In genomic region chr20:18724788-18725476, GRCh38 we compare ENCODE assay signal across 16 cellular contexts.
DNase-seq lines count a peak whose midpoint lies in the region; ATAC-seq lines count a peak whose summit lies in the region.
"Had no signal": no experiment of that assay in that cellular context is flagged by ENCODE, and none has a peak within 500 bp of the region (broad histone marks: within the 10 kb centered on the region; RNA-seq: fewer than 3 reads in every experiment).

No MANE protein-coding gene starts in this region.

- H3K27me3 ChIP-seq in right cardiac atrium (ENCODE audit: control insufficient read depth, insufficient read depth) = no peaks in the 10 kb centered on the region
- H3K27me3 ChIP-seq in CD4-positive, alpha-beta memory T cell (ENCODE audit: insufficient read depth, low read length) = no peaks in the 10 kb centered on the region
- H3K27me3 ChIP-seq: BLaER1 had no signal

- peaks cover 5% of the 10 kb centered on the region for H3K4me1 ChIP-seq in right cardiac atrium (ENCODE audit: control insufficient read depth, insufficient read depth, low read length)
- H3K4me1 ChIP-seq in CD4-positive, alpha-beta memory T cell (ENCODE audit: insufficient read depth, low read length) = no peaks in the 10 kb centered on the region

- DNase-seq in NCI-H510A treated with DMSO at 0.1 percent for 48 hours (lab: John Stamatoyannopoulos, UW) (peak; percentile 11), NCI-H510A (lab: John Stamatoyannopoulos, UW) (no peak), T-helper 17 cell (no peak), HT-29 (ENCODE audit: low spot score) (no peak), right cardiac atrium (no peak)
- no peak for DNase-seq in stimulated activated effector memory CD8-positive, alpha-beta T cell treated with anti-CD3 and anti-CD28 coated beads, Interleukin-12 subunit alpha, Interleukin-12 subunit beta, amount 100 ng/mL, for 72 hours (ENCODE audit: low spot score in 2 of 2)
- DNase-seq in CD4-positive, alpha-beta memory T cell = no peak
- DNase-seq: 8988T; Calu3; CD8-positive, alpha-beta T cell; DMS79 treated with DMSO at 0.1 percent for 48 hours; GF-D8; GM23248 had no signal

- ATAC-seq in T-helper 17 cell (no peak), right cardiac atrium (no peak)
- ATAC-seq in stimulated activated effector memory CD8-positive, alpha-beta T cell treated with anti-CD3 and anti-CD28 coated beads, Interleukin-12 subunit alpha, Interleukin-12 subunit beta, amount 100 ng/mL, for 72 hours = no peak
- ATAC-seq: CD8-positive, alpha-beta T cell; HCT116 had no signal

- H3K27ac Mint-ChIP-seq in T-helper 17 cell = peak overlapping the region; percentile 16
- H3K27ac Mint-ChIP-seq in stimulated activated effector memory CD8-positive, alpha-beta T cell treated with anti-CD3 and anti-CD28 coated beads, Interleukin-12 subunit alpha, Interleukin-12 subunit beta, amount 100 ng/mL, for 72 hours = peak overlapping the region; percentile 10
- H3K27ac Mint-ChIP-seq in CD4-positive, alpha-beta memory T cell = peak overlapping the region in 1 of 7 donors; percentile 2
- H3K27ac Mint-ChIP-seq: CD8-positive, alpha-beta T cell had no signal

- H3K36me3 Mint-ChIP-seq in T-helper 17 cell (ENCODE audit: low read depth) = no peaks in the 10 kb centered on the region
- peaks cover 5% of the 10 kb centered on the region for H3K36me3 Mint-ChIP-seq in stimulated activated effector memory CD8-positive, alpha-beta T cell treated with anti-CD3 and anti-CD28 coated beads, Interleukin-12 subunit alpha, Interleukin-12 subunit beta, amount 100 ng/mL, for 72 hours
- H3K36me3 Mint-ChIP-seq in CD4-positive, alpha-beta memory T cell = peaks cover 2 to 24% of the 10 kb centered on the region in 2 donors
- H3K36me3 Mint-ChIP-seq: CD14-positive monocyte had no signal

- intact Hi-C loops in right cardiac atrium (cut with DNase I) = no loop called here
- intact Hi-C loops in CD4-positive, alpha-beta memory T cell (cut with micrococcal nuclease) = no loop called here

- no peak overlapping the region for H3K27ac ChIP-seq in right cardiac atrium (ENCODE audit: low read length)
- H3K27ac ChIP-seq in CD4-positive, alpha-beta memory T cell (ENCODE audit: low read depth, low read length) = no peak overlapping the region
- H3K27ac ChIP-seq: BLaER1, GM23248 had no signal

- H3K27me3 Mint-ChIP-seq in T-helper 17 cell = no peaks in the 10 kb centered on the region
- H3K27me3 Mint-ChIP-seq in CD4-positive, alpha-beta memory T cell = no peaks in the 10 kb centered on the region

- WGBS in right cardiac atrium = 80% methylated on average over 4 of the region's 4 CpGs

- H3K9me3 ChIP-seq in T-helper 17 cell (ENCODE audit: control insufficient read depth, low read length, poor library complexity, severe bottlenecking) (no peaks in the 10 kb centered on the region), right cardiac atrium (ENCODE audit: control insufficient read depth, low read length) (no peaks in the 10 kb centered on the region)
- H3K9me3 ChIP-seq in CD4-positive, alpha-beta memory T cell (ENCODE audit: control insufficient read depth in 1 of 2, low read length in 2 of 2) = no peaks in the 10 kb centered on the region

- CTCF ChIA-PET in CD4-positive, alpha-beta memory T cell (lab: Charles Lee; ENCODE audit: partially characterized antibody) = no interaction called here

- H3K9me3 Mint-ChIP-seq in stimulated activated effector memory CD8-positive, alpha-beta T cell treated with anti-CD3 and anti-CD28 coated beads, Interleukin-12 subunit alpha, Interleukin-12 subunit beta, amount 100 ng/mL, for 72 hours = no peaks in the 10 kb centered on the region
- peaks cover 0 to 5% (median 0%) of the 10 kb centered on the region in 8 donors for H3K9me3 Mint-ChIP-seq in CD4-positive, alpha-beta memory T cell

- H3K4me1 Mint-ChIP-seq in T-helper 17 cell = peaks cover 25% of the 10 kb centered on the region
- peaks cover 27% of the 10 kb centered on the region for H3K4me1 Mint-ChIP-seq in stimulated activated effector memory CD8-positive, alpha-beta T cell treated with anti-CD3 and anti-CD28 coated beads, Interleukin-12 subunit alpha, Interleukin-12 subunit beta, amount 100 ng/mL, for 72 hours
- H3K4me1 Mint-ChIP-seq in CD4-positive, alpha-beta memory T cell = peaks cover 7 to 31% (median 23%) of the 10 kb centered on the region in 4 donors

- no peak overlapping the region for H3K4me3 ChIP-seq in right cardiac atrium (ENCODE audit: low read length)
- no peak overlapping the region for H3K4me3 ChIP-seq in CD4-positive, alpha-beta memory T cell (ENCODE audit: low read length in 2 of 2)
- H3K4me3 ChIP-seq: BLaER1, GM23248 had no signal

- H3K36me3 ChIP-seq in CD4-positive, alpha-beta memory T cell (ENCODE audit: insufficient read depth, low read length) = no peaks in the 10 kb centered on the region
- H3K36me3 ChIP-seq: BLaER1 had no signal

- POLR2A ChIA-PET in CD4-positive, alpha-beta memory T cell (lab: Charles Lee; ENCODE audit: partially characterized antibody) = no interaction called here

- no peak overlapping the region for H3K4me3 Mint-ChIP-seq in T-helper 17 cell
- no peak overlapping the region for H3K4me3 Mint-ChIP-seq in stimulated activated effector memory CD8-positive, alpha-beta T cell treated with anti-CD3 and anti-CD28 coated beads, Interleukin-12 subunit alpha, Interleukin-12 subunit beta, amount 100 ng/mL, for 72 hours
- H3K4me3 Mint-ChIP-seq in CD4-positive, alpha-beta memory T cell = no peak overlapping the region
- H3K4me3 Mint-ChIP-seq: CD14-positive monocyte; CD8-positive, alpha-beta T cell had no signal
